ENCODE assay signal across 13 cellular contexts in the genomic region with DNA sequence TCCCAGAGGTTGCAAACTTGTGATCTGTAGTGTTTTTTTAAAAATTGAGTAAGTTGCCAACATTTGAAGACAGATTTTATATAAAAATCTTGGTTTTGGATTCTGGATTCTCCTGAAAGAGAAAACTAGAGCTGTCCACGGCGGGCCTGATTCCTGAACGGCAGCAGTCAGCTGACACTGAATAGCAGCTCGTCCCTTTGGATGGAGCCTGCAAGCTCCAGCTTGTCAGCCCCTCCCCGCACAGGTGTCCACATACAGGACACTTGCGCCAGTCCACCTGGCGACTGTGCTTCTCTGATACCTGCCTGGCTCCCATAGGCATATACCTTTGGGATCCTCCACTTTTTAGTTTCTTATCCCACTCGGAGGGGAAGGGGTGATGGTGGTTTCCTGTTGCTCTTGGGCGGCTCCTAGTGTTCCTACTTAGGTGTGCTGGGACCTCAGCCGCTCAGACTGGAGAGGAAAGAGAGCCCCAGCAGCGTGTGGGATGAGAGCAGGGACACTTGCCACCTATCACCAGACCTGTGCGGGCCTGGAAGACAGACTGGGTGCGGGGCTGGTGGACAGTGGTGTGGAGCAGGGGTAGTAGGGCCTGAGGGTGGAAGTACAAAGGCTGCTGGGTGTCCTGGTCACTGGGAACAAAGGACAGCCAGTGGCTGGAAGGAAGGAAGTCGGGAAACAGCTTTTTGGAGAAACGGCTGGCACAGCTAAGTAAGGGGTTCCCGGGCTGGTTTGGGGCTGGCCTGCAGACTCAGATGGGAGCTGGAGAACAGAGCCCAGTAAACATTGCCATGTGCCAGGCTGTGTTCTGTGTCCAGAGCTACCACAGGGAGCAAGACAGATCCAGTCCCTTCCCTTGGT. TPM values are rescaled to one million over a fixed set of nuclear protein-coding genes. Genes with fewer than 3 reads are reported as not detected.
DNase-seq lines count a peak whose midpoint lies in the region; ATAC-seq and TF ChIP-seq lines count a peak whose summit lies in the region.
"Had no signal": no experiment of that assay in that cellular context is flagged by ENCODE, and none has a peak within 500 bp of the region (broad histone marks: within the 10 kb centered on the region; RNA-seq: fewer than 3 reads in every experiment).

No MANE protein-coding gene starts in this region.

- H2AFZ ChIP-seq in OCI-LY3 (ENCODE audit: low read depth, low read length) (no peak overlapping the region), osteoblast (ENCODE audit: low read length) (no peak overlapping the region)

- H3K9me3 ChIP-seq in OCI-LY3 (ENCODE audit: insufficient read depth, low read length) (no peaks in the 10 kb centered on the region), esophagus muscularis mucosa (no peaks in the 10 kb centered on the region), osteoblast (ENCODE audit: low read depth, low read length) (no peaks in the 10 kb centered on the region)
- H3K9me3 ChIP-seq: neutrophil had no signal

- no peak overlapping the region for H3K4me3 ChIP-seq in OCI-LY3 (ENCODE audit: low read length)
- H3K4me3 ChIP-seq in esophagus muscularis mucosa: no peak overlapping the region
- no peak overlapping the region for H3K4me3 ChIP-seq in osteoblast (ENCODE audit: insufficient read depth, low read length)

- no peaks in the 10 kb centered on the region for H3K9me3 Mint-ChIP-seq in activated CD8-positive, alpha-beta memory T cell treated with anti-CD3 and anti-CD28 coated beads, Interleukin-2, amount 10 ng/mL, durations not matched to agents 7 days and 5 days (ENCODE audit: low read depth)

- intact Hi-C loops in esophagus muscularis mucosa (cut with DNase I): loop anchor here (5.0 kb wide), 1 partner anchor 41 kb away; no protein-coding TSS in a partner anchor

- H3K27ac ChIP-seq in OCI-LY3 (ENCODE audit: low read length) (no peak overlapping the region), esophagus muscularis mucosa (replicated peaks in 1 of 4) (peak overlapping the region; percentile 32 to 72 (median 55)), osteoblast (ENCODE audit: low read depth, low read length) (no peak overlapping the region)
- H3K27ac ChIP-seq: HL-60, neutrophil had no signal

- no peaks in the 10 kb centered on the region for H3K79me2 ChIP-seq in OCI-LY3 (ENCODE audit: low read length)
- no peaks in the 10 kb centered on the region for H3K79me2 ChIP-seq in osteoblast (ENCODE audit: insufficient read depth, low read length)

- peaks cover 57% of the 10 kb centered on the region for H3K36me3 ChIP-seq in OCI-LY3 (replicated peaks; ENCODE audit: low read depth, low read length)
- H3K36me3 ChIP-seq in esophagus muscularis mucosa: peaks cover 13 to 53% (median 40%) of the 10 kb centered on the region in 4 donors
- H3K36me3 ChIP-seq in osteoblast (ENCODE audit: insufficient read depth, low read length): peaks cover 46% of the 10 kb centered on the region

- no peaks in the 10 kb centered on the region for H3K4me1 ChIP-seq in OCI-LY3 (ENCODE audit: low read length)
- H3K4me1 ChIP-seq in esophagus muscularis mucosa: peaks cover 19 to 61% (median 52%) of the 10 kb centered on the region in 4 donors
- no peaks in the 10 kb centered on the region for H3K4me1 ChIP-seq in osteoblast (ENCODE audit: insufficient read depth, low read length)

- TF ChIP-seq POLR2A in esophagus muscularis mucosa (IDR thresholded peaks at IDR 0.05; ENCODE audit: low read depth): no peak

- no peaks in the 10 kb centered on the region for H3K4me1 Mint-ChIP-seq in activated CD8-positive, alpha-beta memory T cell treated with anti-CD3 and anti-CD28 coated beads, Interleukin-2, amount 10 ng/mL, durations not matched to agents 7 days and 5 days

- TF ChIP-seq CTCF in OCI-LY3 (IDR thresholded peaks at IDR 0.05; ENCODE audit: low read depth, low read length) (peak; percentile 14; the same call in 1 of the 2 replicates), esophagus muscularis mucosa (IDR thresholded peaks at IDR 0.05) (no peak), osteoblast (IDR thresholded peaks at IDR 0.05; ENCODE audit: extremely low read depth, low read depth, low read length) (peak; percentile 9)

- H3K27me3 ChIP-seq in OCI-LY3 (ENCODE audit: low read depth, low read length) (no peaks in the 10 kb centered on the region), esophagus muscularis mucosa (no peaks in the 10 kb centered on the region), osteoblast (ENCODE audit: insufficient read depth, low read length) (no peaks in the 10 kb centered on the region)
- H3K27me3 ChIP-seq: neutrophil had no signal

- no peaks in the 10 kb centered on the region for H4K20me1 ChIP-seq in OCI-LY3 (ENCODE audit: insufficient read depth, low read length)
- H4K20me1 ChIP-seq in osteoblast (ENCODE audit: insufficient read depth, low read length): no peaks in the 10 kb centered on the region

- H3K4me3 Mint-ChIP-seq in activated CD8-positive, alpha-beta memory T cell treated with anti-CD3 and anti-CD28 coated beads, Interleukin-2, amount 10 ng/mL, durations not matched to agents 7 days and 5 days: no peak overlapping the region

- H3K36me3 Mint-ChIP-seq in activated CD8-positive, alpha-beta memory T cell treated with anti-CD3 and anti-CD28 coated beads, Interleukin-2, amount 10 ng/mL, durations not matched to agents 7 days and 5 days: peaks cover 23% of the 10 kb centered on the region

- H3K27me3 Mint-ChIP-seq in activated CD8-positive, alpha-beta memory T cell treated with anti-CD3 and anti-CD28 coated beads, Interleukin-2, amount 10 ng/mL, durations not matched to agents 7 days and 5 days: no peaks in the 10 kb centered on the region

- no peak overlapping the region for H3K9ac ChIP-seq in OCI-LY3 (ENCODE audit: low read length)

- no peak for TF ChIP-seq EP300 in esophagus muscularis mucosa (IDR thresholded peaks at IDR 0.05)

- H3K27ac Mint-ChIP-seq in activated CD8-positive, alpha-beta memory T cell treated with anti-CD3 and anti-CD28 coated beads, Interleukin-2, amount 10 ng/mL, durations not matched to agents 7 days and 5 days: no peak overlapping the region

- peak; percentile 51 for DNase-seq in NCI-H2107 treated with DMSO at 0.1 percent for 48 hours (lab: John Stamatoyannopoulos, UW; ENCODE audit: unreplicated experiment)
- DNase-seq in NCI-H2107 (lab: John Stamatoyannopoulos, UW): no peak
- DNase-seq in esophagus muscularis mucosa (ENCODE audit: extremely low spot score): no peak
- DNase-seq in osteoblast (ENCODE audit: insufficient read length, low spot score, missing footprints): no peak
- DNase-seq in NCI-H2081 (lab: John Stamatoyannopoulos, UW): no peak
- no peak for DNase-seq in activated CD8-positive, alpha-beta memory T cell treated with anti-CD3 and anti-CD28 coated beads, Interleukin-2, amount 10 ng/mL, durations not matched to agents 7 days and 5 days
- DNase-seq: kidney; stimulated activated CD4-positive, alpha-beta T cell treated with anti-CD3 and anti-CD28 coated beads, Interleukin-2, amount 100 ng/mL, for 48 hours had no signal

- 88% methylated on average over 15 of the region's 16 CpGs for WGBS in esophagus muscularis mucosa

- no peak for ATAC-seq in GM21528 (IDR thresholded peaks at IDR 0.05; ENCODE audit: low FRiP score, unreplicated experiment)
- no peak for ATAC-seq in activated CD8-positive, alpha-beta memory T cell treated with anti-CD3 and anti-CD28 coated beads, Interleukin-2, amount 10 ng/mL, durations not matched to agents 7 days and 5 days
- ATAC-seq: esophagus mucosa had no signal

- CTCF ChIA-PET in activated CD8-positive, alpha-beta memory T cell treated with anti-CD3 and anti-CD28 coated beads, Interleukin-2, amount 10 ng/mL, durations not matched to agents 7 days and 5 days (lab: Charles Lee): interaction anchor here (0.9 kb wide), 1 partner anchor 14 kb away, joined by 3 read pairs; no protein-coding TSS in a partner anchor

- H3K4me2 ChIP-seq in OCI-LY3 (ENCODE audit: low read length) (no peak overlapping the region), osteoblast (ENCODE audit: insufficient read depth, low read length) (no peak overlapping the region)

RNA-seq across cellular contexts. Expression of gene GHRH, which starts 18.3 kb away (rescaled TPM):
- total RNA-seq in esophagus muscularis mucosa: not detected
- not detected in 2 replicates for total RNA-seq in osteoblast
- total RNA-seq in activated CD8-positive, alpha-beta memory T cell treated with anti-CD3 and anti-CD28 coated beads, Interleukin-2, amount 10 ng/mL, durations not matched to agents 7 days and 5 days: not detected
- total RNA-seq: esophagus mucosa, kidney had no signal

RNA-seq across cellular contexts. Expression of gene MANBAL, which starts 46.1 kb away (rescaled TPM):
- total RNA-seq in esophagus muscularis mucosa: 10 to 100 TPM; 38.3 to 56.3 (median 47.3) TPM
- 14.1 and 17.7 TPM in 2 replicates for total RNA-seq in osteoblast
- total RNA-seq in activated CD8-positive, alpha-beta memory T cell treated with anti-CD3 and anti-CD28 coated beads, Interleukin-2, amount 10 ng/mL, durations not matched to agents 7 days and 5 days: 10 to 100 TPM; 11.3 to 11.5 TPM

Comparison
In these comparisons a context has a peak if more than half of its experiments do, and no peak if none do; other contexts are left out.
1. H3K27ac ChIP-seq: peak in esophagus muscularis mucosa (4 of 4); none in OCI-LY3 (single experiment) and osteoblast (single experiment).
2. CTCF ChIP-seq: peak in OCI-LY3 (single experiment) and osteoblast (single experiment); none in esophagus muscularis mucosa (0 of 3).